8 cellular contexts compared by ENCODE assay signal in genomic region chr15:40564591-40565332, GRCh38. TPM values are rescaled to one million over a fixed set of nuclear protein-coding genes. Genes with fewer than 3 reads are reported as not detected.
DNase-seq lines count a peak whose midpoint lies in the region; ATAC-seq, FAIRE-seq and TF ChIP-seq lines count a peak whose summit lies in the region.

Gene CCDC32 (minus strand): TSS chr15:40565042. CDS start chr15:40563015, 2,027 bp downstream.

- peaks cover 9 to 21% of the 10 kb centered on the region in 2 donors for H3K36me3 Mint-ChIP-seq in CD14-positive monocyte

- ATAC-seq in GM19397 (IDR thresholded peaks at IDR 0.05; ENCODE audit: unreplicated experiment) (peak; percentile 90), HG03571 (IDR thresholded peaks at IDR 0.05; ENCODE audit: unreplicated experiment) (peak; percentile 88), HepG2 (peak; percentile 96)

- H3K27ac ChIP-seq in HepG2 (ENCODE audit: extremely low read length, insufficient read depth, low read length): peak within 1 kb of the TSS; percentile 73

- peaks cover 13% of the 10 kb centered on the region for H3K79me2 ChIP-seq in HepG2 (ENCODE audit: insufficient read depth, low read length)

- H3K4me3 ChIP-seq in HepG2 (replicated peaks in 1 of 3; ENCODE audit: insufficient read depth in 1 of 3, low read depth in 2 of 3, low read length in 3 of 3): peak within 1 kb of the TSS; percentile 86 to 94 (median 91)

- H3K4me1 ChIP-seq in HepG2 (ENCODE audit: insufficient read depth, low read length): peaks cover 46% of the 10 kb centered on the region

- peak; percentile 99 for FAIRE-seq in HepG2 (lab: Jason Lieb, UNC)

- H3K9me3 Mint-ChIP-seq in CD14-positive monocyte: no peaks in the 10 kb centered on the region

- H4K20me1 ChIP-seq in HepG2 (ENCODE audit: insufficient read depth, low read length): no peaks in the 10 kb centered on the region

- WGBS in HepG2 (ENCODE audit: low lambda C conversion rate): 1% methylated on average over 17 of the region's 40 CpGs

- H3K9ac ChIP-seq in HepG2 (ENCODE audit: insufficient read depth, low read depth, low read length): peak within 1 kb of the TSS; percentile 78

- H3K27me3 Mint-ChIP-seq in CD14-positive monocyte (ENCODE audit: low read depth in 3 of 3): peaks cover 1 to 8% (median 2%) of the 10 kb centered on the region in 3 donors

- in situ Hi-C loops in HepG2 (cut with HindIII; ENCODE audit: extremely low pct_ligation_motif_present, low pct_unique_long_range_greater_than_20kb): no loop called here

- no peak for TF ChIP-seq EP300 in HepG2 (IDR thresholded peaks at IDR 0.05; ENCODE audit: low read depth in 2 of 2, low read length in 2 of 2)
- TF ChIP-seq EP300 in HepG2 (CRISPR knock-in tag; IDR thresholded peaks at IDR 0.05; ENCODE audit: borderline replicate concordance): no peak

- H3K36me3 ChIP-seq in HepG2 (replicated peaks in 1 of 2; ENCODE audit: control insufficient read depth in 1 of 2, insufficient read depth in 2 of 2, low read length in 2 of 2): no peaks in the 10 kb centered on the region

- no peak for TF ChIP-seq RAD21 in HepG2 (CRISPR knock-in tag; IDR thresholded peaks at IDR 0.05)

- H3K9me3 ChIP-seq in HepG2 (ENCODE audit: low read length): no peaks in the 10 kb centered on the region

- CTCF ChIA-PET in HepG2 (lab: Yijun Ruan, JAX; ENCODE audit: low intra/inter-chr PET ratio, low total read pairs): no interaction called here

- H3K4me2 ChIP-seq in HepG2 (ENCODE audit: low read depth, low read length): peak within 1 kb of the TSS; percentile 90

- H2AFZ ChIP-seq in HepG2 (ENCODE audit: low read length): peak within 1 kb of the TSS; percentile 60

- H3K4me1 Mint-ChIP-seq in CD14-positive monocyte: peaks cover 35% of the 10 kb centered on the region

- peak within 1 kb of the TSS; percentile 95 to 99 (median 98) for H3K27ac Mint-ChIP-seq in CD14-positive monocyte

- DNase-seq in CD14-positive monocyte (ENCODE audit: low spot score): peak; percentile 98
- peak; percentile 100 for DNase-seq in NCI-H82 (lab: John Stamatoyannopoulos, UW)
- peak; percentile 94 to 96 for DNase-seq in activated CD4-positive, alpha-beta T cell treated with anti-CD3 and anti-CD28 coated beads, Interleukin-2, amount 50 U/mL, for 48 hours
- peak; percentile 98 to 99 for DNase-seq in dermis microvascular lymphatic vessel endothelial cell (ENCODE audit: low read depth in 2 of 2)
- peak; percentile 98 for DNase-seq in HepG2 (ENCODE audit: low spot score)
- DNase-seq in stimulated activated CD4-positive, alpha-beta T cell treated with anti-CD3 and anti-CD28 coated beads, Interleukin-4, amount 100 ng/mL, for 1 hour: peak; percentile 93

- no peaks in the 10 kb centered on the region; a peak in 1 of 5 replicates for H3K27me3 ChIP-seq in HepG2 (ENCODE audit: control insufficient read depth in 1 of 2, insufficient read depth in 2 of 2, low read length in 2 of 2)

- H3K4me3 Mint-ChIP-seq in CD14-positive monocyte: peak within 1 kb of the TSS; percentile 98 to 99

- intact Hi-C loops in CD14-positive monocyte (cut with micrococcal nuclease): loop anchor here (10.0 kb wide), 2 partner anchors 130 to 190 kb away; partner anchors contain the start of genes RAD51 (in 1 of the 2) and RMDN3 (in 1 of the 2)
- intact Hi-C loops in HepG2 (cut with micrococcal nuclease; ENCODE audit: unreplicated experiment): loop anchor here (2.0 to 5.0 kb wide), 2 partner anchors 130 to 198 kb away; partner anchors contain the start of genes GCHFR and RAD51

- POLR2A ChIA-PET in HepG2 (lab: Yijun Ruan, JAX): interaction anchor here (0.7 to 1.8 kb wide), 9 partner anchors 12 to 130 kb away, joined by 3 to 8 read pairs (median 4); partner anchors contain the start of gene RAD51

- BruUV-seq in HepG2 (replicated peaks; lab: Mats Ljungman, UMichigan): TSS peak; percentile 88

- peak; percentile 77 to 86 for TF ChIP-seq POLR2A in HepG2 (IDR thresholded peaks at IDR 0.05; ENCODE audit: insufficient read depth in 1 of 2, low read depth in 2 of 2, low read length in 2 of 2)

- no peak for TF ChIP-seq CTCF in CD14-positive monocyte (IDR thresholded peaks at IDR 0.05)
- no peak for TF ChIP-seq CTCF in HepG2 (CRISPR knock-in tag; IDR thresholded peaks at IDR 0.05)

TF ChIP-seq in HepG2, 621 proteins besides CTCF, POLR2A, EP300 and RAD21 (continues in another document):
- TF ChIP-seq KDM2A (CRISPR knock-in tag; IDR thresholded peaks at IDR 0.05; ENCODE audit: borderline replicate concordance, low read depth) (0 out of 2 replicates have a peak, but pooled peaks have one; percentile 16), ZNF160 (CRISPR knock-in tag; IDR thresholded peaks at IDR 0.05) (no peak), TP53 (CRISPR knock-in tag; conservative IDR thresholded peaks at IDR 0.05) (no peak), NKX3-1 (CRISPR knock-in tag; IDR thresholded peaks at IDR 0.05) (no peak), ZNF670 (CRISPR knock-in tag; IDR thresholded peaks at IDR 0.05; ENCODE audit: borderline replicate concordance) (no peak), MIER2 (CRISPR knock-in tag; IDR thresholded peaks at IDR 0.05) (no peak), CENPBD1 (CRISPR knock-in tag; IDR thresholded peaks at IDR 0.05; ENCODE audit: borderline replicate concordance, low read depth) (no peak), POLR2AphosphoS5 (IDR thresholded peaks at IDR 0.05; ENCODE audit: low read depth, low read length) (peak; percentile 80), ZNF224 (CRISPR knock-in tag; IDR thresholded peaks at IDR 0.05) (peak; percentile 56; the same call in 1 of the 2 replicates), KLF11 (CRISPR knock-in tag; IDR thresholded peaks at IDR 0.05) (no peak), ZNF275 (CRISPR knock-in tag; IDR thresholded peaks at IDR 0.05; ENCODE audit: borderline replicate concordance) (peak; percentile 34; the same call in 1 of the 2 replicates), ATF7-NPFF (CRISPR knock-in tag; IDR thresholded peaks at IDR 0.05; ENCODE audit: low read depth) (no peak), ZNF766 (CRISPR knock-in tag; IDR thresholded peaks at IDR 0.05; ENCODE audit: borderline replicate concordance) (0 out of 2 replicates have a peak, but pooled peaks have one; percentile 46), ZNF549 (CRISPR knock-in tag; IDR thresholded peaks at IDR 0.05) (no peak), GRHL1 (CRISPR knock-in tag; conservative IDR thresholded peaks at IDR 0.05) (no peak), TAF15 (IDR thresholded peaks at IDR 0.05; ENCODE audit: low read depth, low read length, poor library complexity, severe bottlenecking) (no peak)

RNA-seq across cellular contexts. Expression of gene CCDC32, which starts in this region (rescaled TPM):
- polyA plus RNA-seq in CD14-positive monocyte (10 to 100 TPM; 30.8 to 37.3 TPM), HepG2 (2011; rRNA removed) (6.6 and 10.8 TPM in 2 replicates)
- total RNA-seq in dermis microvascular lymphatic vessel endothelial cell (16.9 and 19.7 TPM in 2 replicates), HepG2 (2016; rRNA removed; fragmentation: Illumina TruSeq; extraction: Trizol) (23.2 and 26.3 TPM in 2 replicates)
- 3.1 and 3.3 TPM in 2 replicates for total RNA-seq in HepG2 (2016; cell fraction: cytosol; rRNA removed; fragmentation: Illumina TruSeq; extraction: Trizol; ENCODE audit: low read depth)
- total RNA-seq in HepG2 (2016; cell fraction: insoluble cytoplasmic fraction; rRNA removed; fragmentation: Illumina TruSeq; extraction: Trizol): 20.5 and 28.7 TPM in 2 replicates
- total RNA-seq in HepG2 (2016; cell fraction: membrane; rRNA removed; fragmentation: Illumina TruSeq; extraction: Trizol): 5.6 and 8.7 TPM in 2 replicates
- total RNA-seq in HepG2 (2016; cell fraction: nucleus; rRNA removed; fragmentation: Illumina TruSeq; extraction: Trizol): 13.2 and 14.8 TPM in 2 replicates
- 14.2 and 21.1 TPM in 2 replicates for polyA plus RNA-seq in HepG2 (2011; cell fraction: cytosol; rRNA removed)
- 2.8 and 8.6 TPM in 2 replicates for polyA plus RNA-seq in HepG2 (2011; cell fraction: nucleus; rRNA removed)
- polyA plus RNA-seq in HepG2 (2012): 11.8 and 14.4 TPM in 2 replicates
- polyA plus RNA-seq in HepG2 (2016; cell fraction: cytosol; fragmentation: Illumina TruSeq; extraction: Trizol; ENCODE audit: low read depth): 1.9 and 2.4 TPM in 2 replicates
- polyA plus RNA-seq in HepG2 (2016; cell fraction: insoluble cytoplasmic fraction; fragmentation: Illumina TruSeq; extraction: Trizol; ENCODE audit: low read depth): 24.5 and 29.8 TPM in 2 replicates
- polyA plus RNA-seq in HepG2 (2016; cell fraction: membrane; fragmentation: Illumina TruSeq; extraction: Trizol; ENCODE audit: low read depth): 3.8 and 4.4 TPM in 2 replicates
- 13.5 and 15.0 TPM in 2 replicates for polyA plus RNA-seq in HepG2 (2016; cell fraction: nucleus; fragmentation: Illumina TruSeq; extraction: Trizol; ENCODE audit: insufficient read depth, low read depth)
- 6.2 and 20.2 TPM in 2 replicates for polyA minus RNA-seq in HepG2 (2011; rRNA and poly(A)+ RNA removed; ENCODE audit: low replicate concordance)
- 2.2 and 3.0 TPM in 2 replicates for polyA minus RNA-seq in HepG2 (2011; cell fraction: cytosol; rRNA and poly(A)+ RNA removed)
- 11.7 and 16.2 TPM in 2 replicates for polyA minus RNA-seq in HepG2 (2011; cell fraction: nucleus; rRNA and poly(A)+ RNA removed)

Comparison
In these comparisons a context has a peak if more than half of its experiments do, and no peak if none do; other contexts are left out.
1. Peak in every context shown above with its lines: DNase-seq, ATAC-seq, H3K4me3 ChIP-seq and H3K27ac ChIP-seq.